ENCODE assay signal across 1 cellular context in genomic region chr1:235781807-235782206, GRCh38.
TF ChIP-seq lines count a peak whose summit lies in the region.

No MANE protein-coding gene starts in this region.

TF ChIP-seq in SK-N-SH, 30 proteins besides CTCF, POLR2A, EP300 and RAD21 (continued from another document):
- TF ChIP-seq MEF2A (IDR thresholded peaks at IDR 0.05; ENCODE audit: borderline replicate concordance, low read depth), result no peak
- no peak for TF ChIP-seq NFIC (IDR thresholded peaks at IDR 0.05; ENCODE audit: borderline replicate concordance)
- no peak for TF ChIP-seq FOXM1 (IDR thresholded peaks at IDR 0.05; ENCODE audit: low read depth)
